Comparison of ENCODE assay signal across 18 cellular contexts in the genomic region with DNA sequence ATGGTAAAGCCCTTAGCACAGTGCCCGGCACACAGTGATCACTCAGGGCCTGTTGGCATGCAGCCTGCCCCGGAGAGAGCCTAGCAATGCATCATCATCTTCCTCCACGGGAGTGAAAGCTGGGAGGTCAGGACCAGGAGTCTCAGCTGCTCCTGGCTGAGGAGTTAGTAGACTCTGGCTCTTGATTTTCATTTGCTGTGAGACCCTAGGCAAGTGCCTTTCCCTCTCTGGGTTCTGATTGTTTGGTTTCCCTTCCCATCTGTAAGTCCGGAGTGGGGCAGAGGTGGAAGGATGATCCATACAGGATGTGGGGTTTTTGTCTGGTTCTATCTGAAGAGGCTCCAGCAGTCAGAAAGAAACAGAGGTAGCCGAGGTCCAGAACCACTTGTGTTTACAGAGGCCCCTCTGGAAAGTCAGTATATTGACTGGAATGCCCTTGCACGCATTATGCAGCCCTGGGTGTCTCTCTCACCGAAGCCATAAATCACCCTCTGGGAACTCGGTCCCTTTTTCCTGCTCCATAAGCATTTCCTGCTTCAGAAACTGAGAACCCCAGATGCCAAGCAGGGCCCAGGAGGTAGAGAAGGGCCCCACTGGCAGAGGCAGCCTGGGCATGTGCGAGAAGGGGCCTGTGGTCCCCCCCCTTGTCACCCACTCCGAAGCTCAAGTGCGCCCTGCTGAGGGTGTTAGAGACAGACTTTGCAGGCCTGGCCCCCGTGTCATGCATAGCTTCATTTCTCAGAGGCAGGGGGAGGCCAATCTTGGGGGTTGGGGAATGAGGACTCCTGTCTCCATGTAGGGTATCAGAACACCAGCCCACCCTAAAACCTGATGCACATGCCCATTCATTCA. TPM values are rescaled to one million over a fixed set of nuclear protein-coding genes. Genes with fewer than 3 reads are reported as not detected.
DNase-seq lines count a peak whose midpoint lies in the region; ATAC-seq, FAIRE-seq and TF ChIP-seq lines count a peak whose summit lies in the region.
"Had no signal": no experiment of that assay in that cellular context is flagged by ENCODE, and none has a peak within 500 bp of the region (broad histone marks: within the 10 kb centered on the region; RNA-seq: fewer than 3 reads in every experiment).

No MANE protein-coding gene starts in this region.

- H4K8ac ChIP-seq in H1 (ENCODE audit: extremely low read depth, insufficient read depth, low read length) = no peak overlapping the region
- H4K8ac ChIP-seq in neuronal stem cell (ENCODE audit: low read depth, low read length) = no peak overlapping the region

- no peaks in the 10 kb centered on the region for H3K9me3 ChIP-seq in A673 (ENCODE audit: low read depth, low read length, poor library complexity, severe bottlenecking)
- H3K9me3 ChIP-seq in HEK293 (ENCODE audit: control insufficient read depth, insufficient read depth, low read depth, low read length) = no peaks in the 10 kb centered on the region
- H3K9me3 ChIP-seq in H1 (ENCODE audit: insufficient read depth in 2 of 2, low read depth in 1 of 2, low read length in 1 of 2) = no peaks in the 10 kb centered on the region
- H3K9me3 ChIP-seq in neuronal stem cell (replicated peaks in 1 of 2; ENCODE audit: control insufficient read depth in 2 of 2, insufficient read depth in 1 of 2, low read depth in 1 of 2, low read length in 2 of 2) = no peaks in the 10 kb centered on the region
- H3K9me3 ChIP-seq: suprapubic skin had no signal

- H3K56ac ChIP-seq in H1 (replicated peaks; ENCODE audit: insufficient read length, low read depth, low read length) = no peak overlapping the region

- no TSS peak for BruUV-seq in A673 (replicated peaks; lab: Mats Ljungman, UMichigan)

- H3K4me1 ChIP-seq in A673 (ENCODE audit: insufficient read depth, low read length, poor library complexity, severe bottlenecking) (peaks cover 61% of the 10 kb centered on the region), HEK293 (ENCODE audit: control insufficient read depth, insufficient read depth, low read length) (peaks cover 14% of the 10 kb centered on the region), H1 (replicated peaks in 1 of 4; ENCODE audit: control insufficient read depth in 3 of 4, insufficient read depth in 4 of 4, low read length in 3 of 4) (peaks cover 16 to 45% (median 24%) of the 10 kb centered on the region in 4 experiments), neuronal stem cell (ENCODE audit: control insufficient read depth in 2 of 2, insufficient read depth in 1 of 2, low read depth in 1 of 2, low read length in 2 of 2) (peaks cover 6 to 23% of the 10 kb centered on the region in 2 donors)

- no peak for TF ChIP-seq POLR2A in H1 (IDR thresholded peaks at IDR 0.05; ENCODE audit: control extremely low read depth in 1 of 2, low read depth in 2 of 2, low read length in 2 of 2)

- CTCF ChIA-PET in A673 (lab: Charles Lee) = interaction anchor here (1.1 kb wide), 1 partner anchor 9 kb away, joined by 5 read pairs; no protein-coding TSS in a partner anchor
- CTCF ChIA-PET in HEK293 (lab: Yijun Ruan, JAX) = interaction anchor here (0.5 to 1.4 kb wide), 6 partner anchors 49 to 462 kb away, joined by 3 to 6 read pairs (median 3); no protein-coding TSS in a partner anchor
- CTCF ChIA-PET in H1 (lab: Charles Lee; ENCODE audit: partially characterized antibody) = interaction anchor here (0.6 to 12.3 kb wide), 23 partner anchors 9 to 499 kb away, joined by 3 to 138 read pairs (median 4); partner anchors contain the start of gene C10orf105

- H4K91ac ChIP-seq in H1 (replicated peaks; ENCODE audit: insufficient read length, low read length) (no peak overlapping the region), neuronal stem cell (ENCODE audit: low read depth, low read length, poor library complexity) (no peak overlapping the region)

- H3K27ac ChIP-seq in A673 (ENCODE audit: low read depth, low read length, poor library complexity, severe bottlenecking) = peak overlapping the region; percentile 64
- H3K27ac ChIP-seq in HEK293 (ENCODE audit: extremely low read depth, low read depth, low read length) = no peak overlapping the region
- no peak overlapping the region for H3K27ac ChIP-seq in H1 (ENCODE audit: low read depth, low read length)
- no peak overlapping the region for H3K27ac ChIP-seq in neuronal stem cell (replicated peaks; ENCODE audit: low read length)
- H3K27ac ChIP-seq: suprapubic skin had no signal

- no peaks in the 10 kb centered on the region for H3K36me3 ChIP-seq in A673 (ENCODE audit: insufficient read depth, low read length, poor library complexity, severe bottlenecking)
- H3K36me3 ChIP-seq in HEK293 (ENCODE audit: control insufficient read depth in 2 of 2, insufficient read depth in 1 of 2, low read length in 2 of 2) = peaks cover 0 to 21% of the 10 kb centered on the region in 2 experiments; a peak in 1 of 3 replicates
- H3K36me3 ChIP-seq in H1 (ENCODE audit: control insufficient read depth in 2 of 4, insufficient read depth in 4 of 4, low read length in 3 of 4) = no peaks in the 10 kb centered on the region
- no peaks in the 10 kb centered on the region for H3K36me3 ChIP-seq in neuronal stem cell (replicated peaks in 1 of 2; ENCODE audit: control insufficient read depth in 2 of 2, insufficient read depth in 2 of 2, low read length in 2 of 2)
- H3K36me3 ChIP-seq: suprapubic skin had no signal

- H3K79me1 ChIP-seq in H1 (ENCODE audit: low read depth, low read length) (peaks cover 11% of the 10 kb centered on the region), neuronal stem cell (ENCODE audit: low read depth, low read length) (no peaks in the 10 kb centered on the region)

- no peak overlapping the region for H2BK15ac ChIP-seq in H1 (ENCODE audit: low read length)
- H2BK15ac ChIP-seq in neuronal stem cell (ENCODE audit: low read length) = peak overlapping the region; percentile 37

- H3K4me2 ChIP-seq in H1 (ENCODE audit: insufficient read depth in 1 of 2, low read depth in 2 of 2, low read length in 2 of 2) = no peak overlapping the region
- H3K4me2 ChIP-seq in neuronal stem cell (ENCODE audit: insufficient read depth, low read length, poor library complexity, severe bottlenecking) = no peak overlapping the region

- H4K5ac ChIP-seq in H1 (ENCODE audit: insufficient read length, low read depth, low read length) = no peak overlapping the region

- no peak overlapping the region for H2AK5ac ChIP-seq in H1 (ENCODE audit: low read depth, low read length)
- H2AK5ac ChIP-seq in neuronal stem cell (ENCODE audit: low read depth, low read length) = peak overlapping the region; percentile 80

- H2BK5ac ChIP-seq in H1 (ENCODE audit: low read depth, low read length) (no peak overlapping the region), neuronal stem cell (ENCODE audit: low read length) (peak overlapping the region; percentile 8)

- intact Hi-C loops in A673 (cut with micrococcal nuclease; ENCODE audit: unreplicated experiment) = no loop called here

- no peak overlapping the region for H2BK120ac ChIP-seq in H1 (replicated peaks; ENCODE audit: low read depth, low read length)
- peak overlapping the region; percentile 8 for H2BK120ac ChIP-seq in neuronal stem cell (ENCODE audit: low read depth, low read length)

- TF ChIP-seq EP300 in H1 (IDR thresholded peaks at IDR 0.05; ENCODE audit: borderline replicate concordance in 1 of 2, low read depth in 2 of 2, low read length in 2 of 2) = no peak

- H2AFZ ChIP-seq in H1 (ENCODE audit: low read length) (no peak overlapping the region), neuronal stem cell (ENCODE audit: low read length) (no peak overlapping the region)

- H3K4me3 ChIP-seq in A673 (ENCODE audit: low read depth, low read length, poor library complexity, severe bottlenecking) (no peak overlapping the region), HEK293 (ENCODE audit: low read depth, low read length) (no peak overlapping the region), H1 (ENCODE audit: extremely low read depth in 1 of 4, insufficient read depth in 2 of 4, low read depth in 3 of 4, low read length in 4 of 4) (no peak overlapping the region), neuronal stem cell (ENCODE audit: low read length in 2 of 2) (no peak overlapping the region)
- H3K4me3 ChIP-seq: suprapubic skin had no signal

- no peak overlapping the region for H2BK20ac ChIP-seq in H1 (ENCODE audit: low read length)

- H3K9ac ChIP-seq in H1 (replicated peaks in 1 of 4; ENCODE audit: extremely low read depth in 1 of 4, low read depth in 3 of 4, low read length in 3 of 4) = no peak overlapping the region; a peak in 1 of 7 replicates
- H3K9ac ChIP-seq in neuronal stem cell (ENCODE audit: low read depth, low read length, poor library complexity) = no peak overlapping the region

- peaks cover 6% of the 10 kb centered on the region; the same call in 1 of the 2 replicates for H3K23me2 ChIP-seq in H1 (ENCODE audit: low read depth, low read length)

- 0 out of 2 replicates have a peak overlapping the region, but pooled peaks have one; percentile 18 for H2BK12ac ChIP-seq in H1 (ENCODE audit: low read depth, low read length)
- H2BK12ac ChIP-seq in neuronal stem cell (ENCODE audit: low read length) = no peak overlapping the region

- 0 out of 2 replicates have a peak, but pooled peaks have one; percentile 18 for TF ChIP-seq CTCF in A673 (conservative IDR thresholded peaks at IDR 0.05; ENCODE audit: low read depth, low read length)
- no peak for TF ChIP-seq CTCF in HEK293 (tag by site-specific recombination; IDR thresholded peaks at IDR 0.05)
- no peak for TF ChIP-seq CTCF in H1 (IDR thresholded peaks at IDR 0.05; ENCODE audit: control extremely low read depth in 1 of 3, insufficient read depth in 1 of 3, low read depth in 1 of 3, low read length in 3 of 3)
- no peak for TF ChIP-seq CTCF in GM20000 (IDR thresholded peaks at IDR 0.05; ENCODE audit: extremely low read depth, missing control alignments)

- POLR2A ChIA-PET in A673 (lab: Charles Lee; ENCODE audit: low non-redundant PET) (interaction anchor here (0.6 to 0.7 kb wide), 2 partner anchors 267 to 628 kb away, joined by 3 read pairs; no protein-coding TSS in a partner anchor), HEK293 (lab: Yijun Ruan, JAX) (no interaction called here), H1 (lab: Charles Lee; ENCODE audit: partially characterized antibody) (interaction anchor here (0.7 to 6.8 kb wide), 8 partner anchors 8 to 70 kb away, joined by 3 to 45 read pairs (median 6); partner anchors contain the start of gene UNC5B)

- H3K4ac ChIP-seq in H1 (replicated peaks; ENCODE audit: insufficient read length, low read depth, low read length) (no peak overlapping the region), neuronal stem cell (ENCODE audit: low read length) (no peak overlapping the region)

- H3K79me2 ChIP-seq in H1 (ENCODE audit: control insufficient read depth in 1 of 2, insufficient read depth in 2 of 2, low read length in 2 of 2) = peaks cover 0 to 70% of the 10 kb centered on the region in 2 experiments; a peak in 3 of 4 replicates

- DNase-seq in A673 (ENCODE audit: low spot score) (peak; percentile 74), H1 (ENCODE audit: low read depth in 1 of 2, low spot score in 2 of 2) (no peak), neuronal stem cell (ENCODE audit: low spot score) (no peak), GM20000 (ENCODE audit: low spot score) (no peak), NCI-H510A treated with DMSO at 0.1 percent for 48 hours (lab: John Stamatoyannopoulos, UW) (no peak), UCSD-AML1 (lab: John Stamatoyannopoulos, UW; ENCODE audit: unreplicated experiment) (no peak)
- DNase-seq: activated CD4-positive, alpha-beta T cell treated with anti-CD3 and anti-CD28 coated beads, Interleukin-2, amount 50 U/mL, for 48 hours; activated naive CD4-positive, alpha-beta T cell treated with Interleukin-2 at 50 U/mL for 16 hours; DND-41; NCI-H1417; NCI-H774; T-helper 17 cell had no signal

- TF ChIP-seq RAD21 in H1 (IDR thresholded peaks at IDR 0.05 in 1 of 2, conservative IDR thresholded peaks at IDR 0.05 in 1 of 2; ENCODE audit: low read depth in 2 of 2, low read length in 2 of 2) = no peak

- H3K23ac ChIP-seq in H1 (ENCODE audit: insufficient read length) (no peak overlapping the region), neuronal stem cell (ENCODE audit: low read depth, low read length, poor library complexity) (no peak overlapping the region)

- no peaks in the 10 kb centered on the region for H4K20me1 ChIP-seq in H1 (replicated peaks in 1 of 2; ENCODE audit: control insufficient read depth in 1 of 2, insufficient read depth in 2 of 2, low read length in 2 of 2)

- FAIRE-seq in H1 (lab: Jason Lieb, UNC) = no peak
- FAIRE-seq: endometrium, keratinocyte had no signal

- no peak overlapping the region for H3K14ac ChIP-seq in H1 (ENCODE audit: insufficient read length)
- no peak overlapping the region for H3K14ac ChIP-seq in neuronal stem cell (ENCODE audit: low read length)

- WGBS in H1 (ENCODE audit: extremely low coverage in 1 of 2, insufficient coverage in 1 of 2, insufficient read length in 1 of 2, insufficient replicate concordance in 2 of 2, low coverage in 1 of 2, low lambda C conversion rate in 2 of 2, missing lambda C conversion rate in 1 of 2), 2 experiments = 79% methylated on average over 12 of the region's 12 CpGs; no CpG with 5 or more reads in 1 of the 2 experiments
- WGBS in neuronal stem cell (ENCODE audit: extremely low coverage in 2 of 2, insufficient read length in 2 of 2, insufficient replicate concordance in 1 of 2), 2 donors = no CpG with 5 or more reads among the region's 12 CpGs

- no peak for ATAC-seq in GM19395 (IDR thresholded peaks at IDR 0.05; ENCODE audit: unreplicated experiment)
- ATAC-seq: T-helper 17 cell had no signal

- no peaks in the 10 kb centered on the region for H3K27me3 ChIP-seq in A673 (replicated peaks; ENCODE audit: insufficient read depth, low read depth, low read length, poor library complexity)
- H3K27me3 ChIP-seq in H1 (replicated peaks in 1 of 4; ENCODE audit: control insufficient read depth in 3 of 4, extremely low read depth in 1 of 4, insufficient read depth in 3 of 4, low read length in 3 of 4) = no peaks in the 10 kb centered on the region
- peaks cover 0 to 54% (median 7%) of the 10 kb centered on the region in 3 experiments for H3K27me3 ChIP-seq in neuronal stem cell (ENCODE audit: control insufficient read depth in 3 of 3, insufficient read depth in 3 of 3, low read depth in 1 of 3, low read length in 3 of 3)

- H3K18ac ChIP-seq in H1 (ENCODE audit: extremely low read depth, low read length) = no peak overlapping the region
- no peak overlapping the region for H3K18ac ChIP-seq in neuronal stem cell (ENCODE audit: low read length)

RNA-seq across cellular contexts. Expression of gene UNC5B, which starts 8.5 kb away (rescaled TPM):
- total RNA-seq in A673 (2021) = 8.2 and 9.9 TPM in 2 replicates
- total RNA-seq in H1 (2021; fragmentation: NEBNext Ultra II Directional; extraction: Animal tissue kit (Norgen Biotek cat#: 25700)) = 31.8 and 31.9 TPM in 2 replicates
- 27.9 and 34.1 TPM in 2 replicates for polyA plus RNA-seq in H1 (2011; rRNA removed)
- polyA plus RNA-seq in H1 (2011; cell fraction: cytosol; rRNA removed) = 22.8 TPM
- polyA plus RNA-seq in H1 (2011; cell fraction: nucleus; rRNA removed) = 58.1 TPM
- polyA plus RNA-seq in H1 (2012, experiment 1 of 2) = 22.2 to 30.2 TPM (median 28.1 TPM) in 4 replicates
- 28.3 TPM for polyA plus RNA-seq in H1 (2012, experiment 2 of 2)
- polyA plus RNA-seq in H1 (2013, experiment 1 of 2) = 22.6 TPM
- 24.0 TPM for polyA plus RNA-seq in H1 (2013, experiment 2 of 2)
- polyA minus RNA-seq in H1 (2011; rRNA and poly(A)+ RNA removed) = 22.2 and 22.8 TPM in 2 replicates
- 16.0 TPM for polyA minus RNA-seq in H1 (2011; cell fraction: cytosol; rRNA and poly(A)+ RNA removed)
- 19.1 TPM for polyA minus RNA-seq in H1 (2011; cell fraction: nucleus; rRNA and poly(A)+ RNA removed)
- 2.8 TPM for polyA plus RNA-seq in neuronal stem cell (2013, experiment 1 of 2)
- polyA plus RNA-seq in neuronal stem cell (2013, experiment 2 of 2) = 2.8 TPM
- total RNA-seq: OCI-LY7, T-helper 17 cell had no signal
